1 cellular context compared by ENCODE assay signal in the genomic region with DNA sequence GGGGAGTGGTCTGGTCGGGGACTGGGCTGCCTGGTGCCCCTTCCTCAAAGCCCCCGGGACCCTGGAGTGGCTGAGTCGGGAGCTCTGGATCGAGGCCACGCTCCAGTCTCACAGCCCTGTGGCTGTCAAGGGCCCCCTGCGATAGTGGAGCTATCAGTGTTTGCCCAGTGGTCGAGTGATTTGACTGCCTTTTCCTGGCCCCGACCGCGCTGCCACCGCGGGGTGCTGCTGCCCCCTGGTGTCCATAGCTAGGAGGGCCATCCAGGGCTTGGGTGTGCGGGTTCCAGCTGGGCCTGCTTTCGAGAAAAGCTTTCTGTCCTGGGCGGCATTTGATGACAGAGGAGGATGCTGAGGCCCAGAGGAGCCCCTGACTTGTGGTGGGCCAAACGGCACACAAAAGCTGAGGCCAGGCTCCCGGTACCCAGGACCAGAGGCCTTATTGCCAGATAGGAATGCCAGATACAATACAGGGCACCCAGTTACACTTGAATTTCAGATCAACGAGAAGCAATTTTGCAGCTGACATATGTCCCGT.
TF ChIP-seq lines count a peak whose summit lies in the region.

No MANE protein-coding gene starts in this region.

TF ChIP-seq in SK-N-SH, 30 proteins besides CTCF, POLR2A, EP300 and RAD21 (continued from another document):
- TF ChIP-seq, protein P1, sequence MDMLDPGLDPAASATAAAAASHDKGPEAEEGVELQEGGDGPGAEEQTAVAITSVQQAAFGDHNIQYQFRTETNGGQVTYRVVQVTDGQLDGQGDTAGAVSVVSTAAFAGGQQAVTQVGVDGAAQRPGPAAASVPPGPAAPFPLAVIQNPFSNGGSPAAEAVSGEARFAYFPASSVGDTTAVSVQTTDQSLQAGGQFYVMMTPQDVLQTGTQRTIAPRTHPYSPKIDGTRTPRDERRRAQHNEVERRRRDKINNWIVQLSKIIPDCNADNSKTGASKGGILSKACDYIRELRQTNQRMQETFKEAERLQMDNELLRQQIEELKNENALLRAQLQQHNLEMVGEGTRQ (IDR thresholded peaks at IDR 0.05; ENCODE audit: borderline replicate concordance, low read depth, low read length), result no peak
- TF ChIP-seq NFIC (IDR thresholded peaks at IDR 0.05; ENCODE audit: borderline replicate concordance) (no peak), POLR2AphosphoS5 (IDR thresholded peaks at IDR 0.05; ENCODE audit: low read depth, low read length) (no peak), FOSL2 (IDR thresholded peaks at IDR 0.05; ENCODE audit: borderline replicate concordance, low read depth) (no peak), YY1 (IDR thresholded peaks at IDR 0.05; ENCODE audit: low read depth) (no peak), RFX5 (IDR thresholded peaks at IDR 0.05; ENCODE audit: low read length) (no peak), FOXJ3 (CRISPR knock-in tag; IDR thresholded peaks at IDR 0.05) (0 out of 2 replicates have a peak, but pooled peaks have one; percentile 9), MEF2A (IDR thresholded peaks at IDR 0.05; ENCODE audit: borderline replicate concordance, low read depth) (no peak), NRF1 (IDR thresholded peaks at IDR 0.05; ENCODE audit: low read depth, low read length) (no peak), SMC3 (IDR thresholded peaks at IDR 0.05; ENCODE audit: low read depth, low read length) (peak; percentile 100), TCF12 (IDR thresholded peaks at IDR 0.05) (no peak), RCOR1 (IDR thresholded peaks at IDR 0.05; ENCODE audit: low read length) (peak; percentile 70), RXRA (IDR thresholded peaks at IDR 0.05; ENCODE audit: borderline replicate concordance, low read depth) (no peak), EZH2phosphoT487 (IDR thresholded peaks at IDR 0.05; ENCODE audit: borderline replicate concordance, low read depth) (no peak), JUND (IDR thresholded peaks at IDR 0.05) (no peak), FOXM1 (IDR thresholded peaks at IDR 0.05; ENCODE audit: low read depth) (no peak), TEAD4 (IDR thresholded peaks at IDR 0.05; ENCODE audit: borderline replicate concordance, insufficient read depth) (no peak), CHD2 (IDR thresholded peaks at IDR 0.05; ENCODE audit: low read length, partially characterized antibody) (peak; percentile 52), MXI1 (IDR thresholded peaks at IDR 0.05; ENCODE audit: low read depth, low read length) (peak; percentile 35; the same call in 1 of the 2 replicates), GATA2 (CRISPR knock-in tag; IDR thresholded peaks at IDR 0.05) (no peak), ELF1 (IDR thresholded peaks at IDR 0.05) (no peak)
- TF ChIP-seq, protein P2, sequence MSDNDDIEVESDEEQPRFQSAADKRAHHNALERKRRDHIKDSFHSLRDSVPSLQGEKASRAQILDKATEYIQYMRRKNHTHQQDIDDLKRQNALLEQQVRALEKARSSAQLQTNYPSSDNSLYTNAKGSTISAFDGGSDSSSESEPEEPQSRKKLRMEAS (IDR thresholded peaks at IDR 0.05; ENCODE audit: low read depth), result no peak
- TF ChIP-seq, protein P3, sequence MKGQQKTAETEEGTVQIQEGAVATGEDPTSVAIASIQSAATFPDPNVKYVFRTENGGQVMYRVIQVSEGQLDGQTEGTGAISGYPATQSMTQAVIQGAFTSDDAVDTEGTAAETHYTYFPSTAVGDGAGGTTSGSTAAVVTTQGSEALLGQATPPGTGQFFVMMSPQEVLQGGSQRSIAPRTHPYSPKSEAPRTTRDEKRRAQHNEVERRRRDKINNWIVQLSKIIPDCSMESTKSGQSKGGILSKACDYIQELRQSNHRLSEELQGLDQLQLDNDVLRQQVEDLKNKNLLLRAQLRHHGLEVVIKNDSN (IDR thresholded peaks at IDR 0.05; ENCODE audit: borderline replicate concordance, low read depth), result no peak
- TF ChIP-seq, protein P4, sequence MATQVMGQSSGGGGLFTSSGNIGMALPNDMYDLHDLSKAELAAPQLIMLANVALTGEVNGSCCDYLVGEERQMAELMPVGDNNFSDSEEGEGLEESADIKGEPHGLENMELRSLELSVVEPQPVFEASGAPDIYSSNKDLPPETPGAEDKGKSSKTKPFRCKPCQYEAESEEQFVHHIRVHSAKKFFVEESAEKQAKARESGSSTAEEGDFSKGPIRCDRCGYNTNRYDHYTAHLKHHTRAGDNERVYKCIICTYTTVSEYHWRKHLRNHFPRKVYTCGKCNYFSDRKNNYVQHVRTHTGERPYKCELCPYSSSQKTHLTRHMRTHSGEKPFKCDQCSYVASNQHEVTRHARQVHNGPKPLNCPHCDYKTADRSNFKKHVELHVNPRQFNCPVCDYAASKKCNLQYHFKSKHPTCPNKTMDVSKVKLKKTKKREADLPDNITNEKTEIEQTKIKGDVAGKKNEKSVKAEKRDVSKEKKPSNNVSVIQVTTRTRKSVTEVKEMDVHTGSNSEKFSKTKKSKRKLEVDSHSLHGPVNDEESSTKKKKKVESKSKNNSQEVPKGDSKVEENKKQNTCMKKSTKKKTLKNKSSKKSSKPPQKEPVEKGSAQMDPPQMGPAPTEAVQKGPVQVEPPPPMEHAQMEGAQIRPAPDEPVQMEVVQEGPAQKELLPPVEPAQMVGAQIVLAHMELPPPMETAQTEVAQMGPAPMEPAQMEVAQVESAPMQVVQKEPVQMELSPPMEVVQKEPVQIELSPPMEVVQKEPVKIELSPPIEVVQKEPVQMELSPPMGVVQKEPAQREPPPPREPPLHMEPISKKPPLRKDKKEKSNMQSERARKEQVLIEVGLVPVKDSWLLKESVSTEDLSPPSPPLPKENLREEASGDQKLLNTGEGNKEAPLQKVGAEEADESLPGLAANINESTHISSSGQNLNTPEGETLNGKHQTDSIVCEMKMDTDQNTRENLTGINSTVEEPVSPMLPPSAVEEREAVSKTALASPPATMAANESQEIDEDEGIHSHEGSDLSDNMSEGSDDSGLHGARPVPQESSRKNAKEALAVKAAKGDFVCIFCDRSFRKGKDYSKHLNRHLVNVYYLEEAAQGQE (IDR thresholded peaks at IDR 0.05; ENCODE audit: low read depth, low read length), result no peak
- TF ChIP-seq, protein P5, sequence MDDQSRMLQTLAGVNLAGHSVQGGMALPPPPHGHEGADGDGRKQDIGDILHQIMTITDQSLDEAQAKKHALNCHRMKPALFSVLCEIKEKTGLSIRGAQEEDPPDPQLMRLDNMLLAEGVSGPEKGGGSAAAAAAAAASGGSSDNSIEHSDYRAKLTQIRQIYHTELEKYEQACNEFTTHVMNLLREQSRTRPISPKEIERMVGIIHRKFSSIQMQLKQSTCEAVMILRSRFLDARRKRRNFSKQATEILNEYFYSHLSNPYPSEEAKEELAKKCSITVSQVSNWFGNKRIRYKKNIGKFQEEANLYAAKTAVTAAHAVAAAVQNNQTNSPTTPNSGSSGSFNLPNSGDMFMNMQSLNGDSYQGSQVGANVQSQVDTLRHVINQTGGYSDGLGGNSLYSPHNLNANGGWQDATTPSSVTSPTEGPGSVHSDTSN (IDR thresholded peaks at IDR 0.05), result no peak
